In genomic region chr19:15324791-15325519, GRCh38 we compare ENCODE assay signal across 8 cellular contexts. TPM values are rescaled to one million over a fixed set of nuclear protein-coding genes. Genes with fewer than 3 reads are reported as not detected.
A peak's percentile ranks its signal among the peaks of the same experiment; 100 is the strongest.
DNase-seq lines count a peak whose midpoint lies in the region; ATAC-seq and TF ChIP-seq lines count a peak whose summit lies in the region.

No MANE protein-coding gene starts in this region.

- H3K27me3 ChIP-seq in DND-41 (ENCODE audit: insufficient read depth, low read length, poor library complexity), result no peaks in the 10 kb centered on the region
- H3K27me3 ChIP-seq in SU-DHL-6 (ENCODE audit: low read length), result no peaks in the 10 kb centered on the region

- DNase-seq in DND-41, result no peak
- peak; percentile 49 for DNase-seq in Right ventricle myocardium superior
- no peak for DNase-seq in sciatic nerve (ENCODE audit: low spot score)
- no peak for DNase-seq in middle frontal gyrus (ENCODE audit: extremely low spot score, low spot score)
- no peak for DNase-seq in DMS114 treated with DMSO at 0.1 percent for 48 hours (lab: John Stamatoyannopoulos, UW; ENCODE audit: unreplicated experiment)

- ATAC-seq in DND-41 (ENCODE audit: insufficient read depth, low read depth) (peak; percentile 17; the same call in 1 of the 3 replicates), Right ventricle myocardium superior (ENCODE audit: poor library complexity) (peak; percentile 63), sciatic nerve (peak; percentile 15), GM21528 (IDR thresholded peaks at IDR 0.05; ENCODE audit: low FRiP score, unreplicated experiment) (no peak), HG02642 (IDR thresholded peaks at IDR 0.05; ENCODE audit: poor library complexity, unreplicated experiment) (no peak)

- H4K20me1 ChIP-seq in DND-41 (ENCODE audit: insufficient read depth, low read length) (peaks cover 90% of the 10 kb centered on the region), SU-DHL-6 (ENCODE audit: low read depth, low read length) (peaks cover 79% of the 10 kb centered on the region)

- H3K4me2 ChIP-seq in DND-41 (ENCODE audit: insufficient read depth, low read length) (peak overlapping the region; percentile 26; the same call in 1 of the 2 replicates), SU-DHL-6 (ENCODE audit: low read depth, low read length, poor library complexity, severe bottlenecking) (peak overlapping the region; percentile 7)

- H2AFZ ChIP-seq in DND-41 (ENCODE audit: low read depth, low read length) (no peak overlapping the region), SU-DHL-6 (ENCODE audit: low read depth, low read length, severe bottlenecking) (no peak overlapping the region)

- H3K27ac ChIP-seq in DND-41 (ENCODE audit: low read length) (no peak overlapping the region), SU-DHL-6 (ENCODE audit: low read depth, low read length) (no peak overlapping the region)

- TF ChIP-seq CTCF in DND-41 (IDR thresholded peaks at IDR 0.05; ENCODE audit: borderline replicate concordance, extremely low read depth, low read length, poor library complexity, severe bottlenecking), result no peak
- no peak for TF ChIP-seq CTCF in SU-DHL-6 (IDR thresholded peaks at IDR 0.05; ENCODE audit: insufficient read depth, low read length, poor library complexity, severe bottlenecking)

- H3K9ac ChIP-seq in DND-41 (ENCODE audit: low read depth, low read length) (no peak overlapping the region), SU-DHL-6 (ENCODE audit: low read length) (peak overlapping the region; percentile 20; the same call in 1 of the 2 replicates)

- peaks cover 98% of the 10 kb centered on the region for H3K79me2 ChIP-seq in DND-41 (ENCODE audit: insufficient read depth, low read length)
- H3K79me2 ChIP-seq in SU-DHL-6 (ENCODE audit: insufficient read depth, low read length), result peaks cover 100% of the 10 kb centered on the region

- H3K4me1 ChIP-seq in DND-41 (ENCODE audit: insufficient read depth, low read length), result peaks cover 34% of the 10 kb centered on the region

- intact Hi-C loops in Right ventricle myocardium superior (cut with DNase I) (loop anchor here (5.0 kb wide), 1 partner anchor 58 kb away; no protein-coding TSS in a partner anchor), sciatic nerve (cut with DNase I) (no loop called here)

- H3K9me2 ChIP-seq in SU-DHL-6 (replicated peaks; ENCODE audit: insufficient read depth, low read length), result no peaks in the 10 kb centered on the region

- H3K4me3 ChIP-seq in DND-41 (ENCODE audit: low read depth in 1 of 2, low read length in 2 of 2), result no peak overlapping the region
- H3K4me3 ChIP-seq in SU-DHL-6 (ENCODE audit: insufficient read depth, low read length, poor library complexity, severe bottlenecking), result no peak overlapping the region

- H3K36me3 ChIP-seq in DND-41 (ENCODE audit: insufficient read depth, low read length) (peaks cover 4% of the 10 kb centered on the region), SU-DHL-6 (ENCODE audit: low read length) (no peaks in the 10 kb centered on the region)

- H3F3A ChIP-seq in SU-DHL-6 (ENCODE audit: insufficient read depth), result 0 out of 2 replicates have a peak, but pooled peaks cover 6% of the 10 kb centered on the region

- no peaks in the 10 kb centered on the region for H3K9me3 ChIP-seq in DND-41 (ENCODE audit: insufficient read depth, low read length, severe bottlenecking)
- no peaks in the 10 kb centered on the region for H3K9me3 ChIP-seq in SU-DHL-6 (ENCODE audit: insufficient read depth, low read length)

RNA-seq across cellular contexts. Expression of gene BRD4, which starts 7.4 kb away (rescaled TPM):
- total RNA-seq in Right ventricle myocardium superior (55.1 TPM), sciatic nerve (110 TPM)

RNA-seq across cellular contexts. Expression of gene AKAP8, which starts 54.6 kb away (rescaled TPM):
- total RNA-seq in Right ventricle myocardium superior, result 20.6 TPM
- 51.9 TPM for total RNA-seq in sciatic nerve

Comparison
In these comparisons a context has a peak if more than half of its experiments do, and no peak if none do; other contexts are left out.
1. ATAC-seq: peak in DND-41 (single experiment), Right ventricle myocardium superior (single experiment) and sciatic nerve (single experiment); none in GM21528 (single experiment) and HG02642 (single experiment).